In the genomic region with DNA sequence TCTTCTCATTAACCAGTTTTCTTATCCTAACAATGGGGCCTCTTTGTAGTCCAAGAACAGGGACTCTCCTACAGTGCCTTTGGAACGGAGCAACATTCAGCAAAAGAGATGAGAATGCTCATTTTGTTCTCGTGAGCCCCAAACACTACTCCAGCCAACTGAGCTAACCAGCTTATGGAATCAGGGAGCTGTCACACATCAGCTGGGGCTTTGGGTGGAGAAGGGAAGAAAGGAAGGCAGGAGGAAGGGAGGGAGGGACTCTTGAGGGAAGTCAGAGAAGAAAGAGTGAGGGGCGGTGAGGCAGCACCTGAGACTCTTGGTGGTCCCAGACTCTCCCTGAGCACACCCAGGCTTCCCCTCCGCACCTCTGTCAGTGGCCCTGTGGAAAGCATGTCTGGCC, we compare ENCODE assay signal across 11 cellular contexts.
DNase-seq lines count a peak whose midpoint lies in the region; ATAC-seq, FAIRE-seq and TF ChIP-seq lines count a peak whose summit lies in the region.
"Had no signal": no experiment of that assay in that cellular context is flagged by ENCODE, and none has a peak within 500 bp of the region (broad histone marks: within the 10 kb centered on the region; RNA-seq: fewer than 3 reads in every experiment).

No MANE protein-coding gene starts in this region.

- H3K4me1 Mint-ChIP-seq in MCF 10A (ENCODE audit: insufficient read depth, unreplicated experiment) (peaks cover 27% of the 10 kb centered on the region), natural killer cell (peaks cover 81 to 82% of the 10 kb centered on the region in 2 donors)

- no peak overlapping the region for H3K9ac ChIP-seq in H1 (replicated peaks in 1 of 4; ENCODE audit: extremely low read depth in 1 of 4, low read depth in 3 of 4, low read length in 3 of 4)

- TF ChIP-seq CTCF in MCF 10A (IDR thresholded peaks at IDR 0.05; ENCODE audit: unreplicated experiment) (no peak), breast epithelium (IDR thresholded peaks at IDR 0.05) (no peak), H1 (IDR thresholded peaks at IDR 0.05; ENCODE audit: control extremely low read depth in 1 of 3, insufficient read depth in 1 of 3, low read depth in 1 of 3, low read length in 3 of 3) (no peak), natural killer cell (IDR thresholded peaks at IDR 0.05) (no peak), tibial artery (IDR thresholded peaks at IDR 0.05) (no peak), BE2C (IDR thresholded peaks at IDR 0.05; ENCODE audit: low read depth, low read length) (no peak)

- H4K20me1 ChIP-seq in H1 (replicated peaks in 1 of 2; ENCODE audit: control insufficient read depth in 1 of 2, insufficient read depth in 2 of 2, low read length in 2 of 2): no peaks in the 10 kb centered on the region

- no peak overlapping the region for H2BK5ac ChIP-seq in H1 (ENCODE audit: low read depth, low read length)

- no peak overlapping the region for H3K4ac ChIP-seq in H1 (replicated peaks; ENCODE audit: insufficient read length, low read depth, low read length)

- 0 out of 2 replicates have a peak overlapping the region, but pooled peaks have one; percentile 21 for H2BK20ac ChIP-seq in H1 (ENCODE audit: low read length)

- H2BK15ac ChIP-seq in H1 (ENCODE audit: low read length): no peak overlapping the region

- H3K4me1 ChIP-seq in breast epithelium: no peaks in the 10 kb centered on the region
- peaks cover 7 to 12% (median 9%) of the 10 kb centered on the region in 4 experiments for H3K4me1 ChIP-seq in H1 (replicated peaks in 1 of 4; ENCODE audit: control insufficient read depth in 3 of 4, insufficient read depth in 4 of 4, low read length in 3 of 4)
- H3K4me1 ChIP-seq in tibial artery: peaks cover 0 to 28% (median 11%) of the 10 kb centered on the region in 4 donors
- no peaks in the 10 kb centered on the region; the same call in 1 of the 2 replicates for H3K4me1 ChIP-seq in BE2C

- H3K14ac ChIP-seq in H1 (ENCODE audit: insufficient read length): no peak overlapping the region

- no peak overlapping the region for H2BK120ac ChIP-seq in H1 (replicated peaks; ENCODE audit: low read depth, low read length)

- H3K4me3 Mint-ChIP-seq in MCF 10A (ENCODE audit: unreplicated experiment) (no peak overlapping the region), natural killer cell (no peak overlapping the region)

- DNase-seq in MCF 10A (ENCODE audit: unreplicated experiment) (no peak), breast epithelium (ENCODE audit: low spot score in 2 of 2) (no peak), H1 (ENCODE audit: low read depth in 1 of 2, low spot score in 2 of 2) (no peak), natural killer cell (no peak), tibial artery (no peak), BE2C (no peak)
- no peak for DNase-seq in effector CD8-positive, alpha-beta T cell (lab: John Stamatoyannopoulos, UW)

- TF ChIP-seq RAD21 in H1 (IDR thresholded peaks at IDR 0.05 in 1 of 2, conservative IDR thresholded peaks at IDR 0.05 in 1 of 2; ENCODE audit: low read depth in 2 of 2, low read length in 2 of 2): no peak

- H3K4me3 ChIP-seq in breast epithelium (no peak overlapping the region), H1 (ENCODE audit: extremely low read depth in 1 of 4, insufficient read depth in 2 of 4, low read depth in 3 of 4, low read length in 4 of 4) (no peak overlapping the region), tibial artery (no peak overlapping the region), BE2C (ENCODE audit: low read depth, low read length) (no peak overlapping the region)

- no peaks in the 10 kb centered on the region; a peak in 1 of 4 replicates for H3K79me2 ChIP-seq in H1 (ENCODE audit: control insufficient read depth in 1 of 2, insufficient read depth in 2 of 2, low read length in 2 of 2)

- no TSS peak for BruUV-seq in MCF 10A (replicated peaks; lab: Mats Ljungman, UMichigan)

- H2AFZ ChIP-seq in H1 (ENCODE audit: low read length): no peak overlapping the region

- H3K36me3 Mint-ChIP-seq in MCF 10A (ENCODE audit: insufficient read depth, unreplicated experiment) (peaks cover 28% of the 10 kb centered on the region), natural killer cell (no peaks in the 10 kb centered on the region)

- ATAC-seq in natural killer cell (no peak), HG02798 (IDR thresholded peaks at IDR 0.05; ENCODE audit: poor library complexity, unreplicated experiment) (no peak)

- H3K27ac ChIP-seq in breast epithelium (no peak overlapping the region), H1 (ENCODE audit: low read depth, low read length) (no peak overlapping the region), tibial artery (peak overlapping the region; percentile 58 to 72)

- no peak for TF ChIP-seq EP300 in H1 (IDR thresholded peaks at IDR 0.05; ENCODE audit: borderline replicate concordance in 1 of 2, low read depth in 2 of 2, low read length in 2 of 2)

- no peaks in the 10 kb centered on the region for H3K9me3 ChIP-seq in breast epithelium
- H3K9me3 ChIP-seq in H1 (ENCODE audit: insufficient read depth in 2 of 2, low read depth in 1 of 2, low read length in 1 of 2): no peaks in the 10 kb centered on the region
- H3K9me3 ChIP-seq in tibial artery: no peaks in the 10 kb centered on the region
- H3K9me3 ChIP-seq in BE2C: no peaks in the 10 kb centered on the region

- no peak overlapping the region for H3K23ac ChIP-seq in H1 (ENCODE audit: insufficient read length)

- CTCF ChIA-PET in MCF 10A (lab: Yijun Ruan, JAX) (interaction anchor here (0.6 to 12.8 kb wide), 45 partner anchors 9 to 714 kb away, joined by 3 to 179 read pairs (median 4); a partner anchor contains a TSS), H1 (lab: Charles Lee; ENCODE audit: partially characterized antibody) (interaction anchor here (0.6 to 5.2 kb wide), 60 partner anchors 8 to 363 kb away, joined by 3 to 122 read pairs (median 4); a partner anchor contains a TSS)

- H4K5ac ChIP-seq in H1 (ENCODE audit: insufficient read length, low read depth, low read length): no peak overlapping the region

- H3K9me3 Mint-ChIP-seq in MCF 10A (ENCODE audit: unreplicated experiment): no peaks in the 10 kb centered on the region
- H3K9me3 Mint-ChIP-seq in natural killer cell: no peaks in the 10 kb centered on the region
- H3K9me3 Mint-ChIP-seq: activated T-cell treated with anti-CD3 and anti-CD28 coated beads, Interleukin-2, amount 50 U/mL, for 24 hours had no signal

- H3K79me1 ChIP-seq in H1 (ENCODE audit: low read depth, low read length): no peaks in the 10 kb centered on the region

- no peak overlapping the region for H3K4me2 ChIP-seq in H1 (ENCODE audit: insufficient read depth in 1 of 2, low read depth in 2 of 2, low read length in 2 of 2)

- no peak for FAIRE-seq in H1 (lab: Jason Lieb, UNC)
- FAIRE-seq: D721Med, H54 had no signal

- intact Hi-C loops in MCF 10A (cut with micrococcal nuclease) (loop anchor here (1.0 to 10.0 kb wide), 5 partner anchors 56 to 356 kb away; no protein-coding TSS in a partner anchor), breast epithelium (cut with DNase I; ENCODE audit: low total_unique reads) (no loop called here), natural killer cell (cut with micrococcal nuclease) (loop anchor here (1.0 to 10.0 kb wide), 9 partner anchors 34 to 531 kb away; a partner anchor contains a TSS), tibial artery (cut with DNase I; ENCODE audit: low total_unique reads) (no loop called here)

- peak overlapping the region; percentile 41; the same call in 1 of the 2 replicates for H2AK5ac ChIP-seq in H1 (ENCODE audit: low read depth, low read length)

- H3K36me3 ChIP-seq in breast epithelium: no peaks in the 10 kb centered on the region
- no peaks in the 10 kb centered on the region for H3K36me3 ChIP-seq in H1 (ENCODE audit: control insufficient read depth in 2 of 4, insufficient read depth in 4 of 4, low read length in 3 of 4)
- peaks cover 0 to 8% (median 0%) of the 10 kb centered on the region in 3 donors for H3K36me3 ChIP-seq in tibial artery
- no peaks in the 10 kb centered on the region for H3K36me3 ChIP-seq in BE2C

- 0 out of 2 replicates have a peak overlapping the region, but pooled peaks have one; percentile 1 for H3K18ac ChIP-seq in H1 (ENCODE audit: extremely low read depth, low read length)

- H3K56ac ChIP-seq in H1 (replicated peaks; ENCODE audit: insufficient read length, low read depth, low read length): no peak overlapping the region

- no peaks in the 10 kb centered on the region for H3K27me3 Mint-ChIP-seq in MCF 10A (ENCODE audit: insufficient read depth, unreplicated experiment)
- H3K27me3 Mint-ChIP-seq in natural killer cell (ENCODE audit: low read depth in 2 of 2): no peaks in the 10 kb centered on the region
- H3K27me3 Mint-ChIP-seq: activated T-cell treated with anti-CD3 and anti-CD28 coated beads, Interleukin-2, amount 50 U/mL, for 24 hours had no signal

- whole genome bisulfite sequencing in H1 (ENCODE audit: extremely low coverage in 1 of 2, insufficient coverage in 1 of 2, insufficient read length in 1 of 2, insufficient replicate concordance in 2 of 2, low coverage in 1 of 2, low lambda C conversion rate in 2 of 2, missing lambda C conversion rate in 1 of 2), 2 experiments: 88% methylated on average over 4 of the region's 4 CpGs; no CpG with 5 or more reads in 1 of the 2 experiments

- H3K27ac Mint-ChIP-seq in MCF 10A (ENCODE audit: low read depth, unreplicated experiment) (peak overlapping the region; percentile 43), natural killer cell (peak overlapping the region; percentile 94 to 97)

- no peaks in the 10 kb centered on the region for H3K27me3 ChIP-seq in breast epithelium
- no peaks in the 10 kb centered on the region for H3K27me3 ChIP-seq in H1 (replicated peaks in 1 of 4; ENCODE audit: control insufficient read depth in 3 of 4, extremely low read depth in 1 of 4, insufficient read depth in 3 of 4, low read length in 3 of 4)
- H3K27me3 ChIP-seq in tibial artery: no peaks in the 10 kb centered on the region
- no peaks in the 10 kb centered on the region for H3K27me3 ChIP-seq in BE2C

- H3K23me2 ChIP-seq in H1 (ENCODE audit: low read depth, low read length): no peaks in the 10 kb centered on the region

- H2BK12ac ChIP-seq in H1 (ENCODE audit: low read depth, low read length): no peak overlapping the region

- POLR2A ChIA-PET in MCF 10A (lab: Yijun Ruan, JAX): interaction anchor here (1.1 to 2.1 kb wide), 5 partner anchors 81 to 359 kb away, joined by 3 to 10 read pairs (median 3); a partner anchor contains a TSS
- POLR2A ChIA-PET in H1 (lab: Charles Lee; ENCODE audit: partially characterized antibody): interaction anchor here (1.6 kb wide), 1 partner anchor 99 kb away, joined by 4 read pairs; no protein-coding TSS in a partner anchor

- H4K91ac ChIP-seq in H1 (replicated peaks; ENCODE audit: insufficient read length, low read length): no peak overlapping the region

- TF ChIP-seq POLR2A in breast epithelium (IDR thresholded peaks at IDR 0.05): no peak
- TF ChIP-seq POLR2A in H1 (IDR thresholded peaks at IDR 0.05; ENCODE audit: control extremely low read depth in 1 of 2, low read depth in 2 of 2, low read length in 2 of 2): no peak

- H4K8ac ChIP-seq in H1 (ENCODE audit: extremely low read depth, insufficient read depth, low read length): no peak overlapping the region

TF ChIP-seq in H1, 55 proteins besides CTCF, POLR2A, EP300 and RAD21:
- TF ChIP-seq TCF12 (IDR thresholded peaks at IDR 0.05; ENCODE audit: low read depth, low read length): no peak
TF ChIP-seq in H1: peak in this region for 0.

Comparison
In these comparisons a context has a peak if more than half of its experiments do, and no peak if none do; other contexts are left out.
1. intact Hi-C loops: an anchor here in MCF 10A (1.0 to 10.0 kb wide) and natural killer cell (1.0 to 10.0 kb wide); none called in breast epithelium and tibial artery.
2. H3K27ac ChIP-seq: peak in tibial artery (2 of 2); none in breast epithelium (0 of 2) and H1 (single experiment).